Comparison of ENCODE assay signal across 6 cellular contexts in the genomic region with DNA sequence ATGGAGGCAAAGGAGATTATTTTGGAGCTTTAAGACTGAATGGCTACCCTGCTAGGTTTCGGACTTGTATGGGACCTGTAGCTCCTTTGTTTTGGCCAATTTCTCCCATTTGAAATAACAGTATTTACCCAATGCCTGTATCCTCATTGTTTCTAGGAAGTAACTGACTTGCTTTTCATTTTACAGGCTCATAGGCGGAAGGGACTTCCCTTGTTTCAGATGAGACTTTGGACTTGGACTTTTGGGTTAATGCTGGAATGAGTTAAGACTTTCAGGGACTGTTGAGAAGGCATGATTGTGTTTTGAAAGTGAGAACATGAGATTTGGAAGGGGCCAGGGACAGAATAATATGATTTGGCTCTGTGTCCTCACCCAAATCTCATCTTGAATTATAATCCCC.
"Had no signal": no experiment of that assay in that cellular context is flagged by ENCODE, and none has a peak within 500 bp of the region (broad histone marks: within the 10 kb centered on the region; RNA-seq: fewer than 3 reads in every experiment).

No MANE protein-coding gene starts in this region.

- H3K27ac ChIP-seq: HL-60 had no signal

- FAIRE-seq: HepG2, HTR-8/SVneo, K562 had no signal

- ATAC-seq: HepG2, K562 had no signal

- DNase-seq: IMR-90, KBM-7 had no signal

- H3K4me3 ChIP-seq: K562 had no signal
